Comparison of ENCODE assay signal across 8 cellular contexts in the genomic region with DNA sequence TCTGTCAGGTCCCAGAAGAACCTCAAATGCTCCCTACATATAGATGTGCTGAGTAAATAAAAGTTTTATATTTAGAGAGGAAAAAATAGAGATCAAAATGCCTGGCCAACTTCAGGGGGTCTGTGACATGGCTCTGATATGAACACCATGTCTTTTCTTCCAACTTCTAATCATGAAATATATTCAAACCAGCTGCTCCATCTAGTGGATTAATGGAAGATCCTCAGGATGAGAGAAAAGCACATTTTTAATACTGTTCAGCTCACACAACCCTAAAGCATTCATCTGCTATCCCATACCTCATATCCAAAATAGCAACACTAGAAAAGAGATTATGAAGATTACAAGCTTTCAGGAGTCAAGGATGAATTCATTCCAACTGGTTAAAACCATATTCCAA. TPM values are rescaled to one million over a fixed set of nuclear protein-coding genes. Genes with fewer than 3 reads are reported as not detected.
A peak's percentile ranks its signal among the peaks of the same experiment; 100 is the strongest.
DNase-seq lines count a peak whose midpoint lies in the region; ATAC-seq, FAIRE-seq and TF ChIP-seq lines count a peak whose summit lies in the region.

No MANE protein-coding gene starts in this region.

- H3K27ac ChIP-seq in A549 (peak overlapping the region in 1 of 2 experiments; percentile 57; a peak in 2 of 6 replicates), OCI-LY7 (ENCODE audit: low read depth, low read length, poor library complexity, severe bottlenecking) (no peak overlapping the region), endothelial cell of umbilical vein (ENCODE audit: insufficient read depth, low read depth, low read length) (no peak overlapping the region)
- H3K27ac ChIP-seq in naive thymus-derived CD4-positive, alpha-beta T cell (ENCODE audit: low read depth, low read length) = no peak overlapping the region

- peak overlapping the region in 2 of 10 donors; percentile 2 for H3K4me3 Mint-ChIP-seq in naive thymus-derived CD4-positive, alpha-beta T cell

- H3K27me3 Mint-ChIP-seq in naive thymus-derived CD4-positive, alpha-beta T cell = peaks cover 0 to 9% (median 0%) of the 10 kb centered on the region in 5 donors

- H3K79me2 ChIP-seq in OCI-LY7 (ENCODE audit: insufficient read depth, low read depth, low read length) (no peaks in the 10 kb centered on the region), endothelial cell of umbilical vein (ENCODE audit: control insufficient read depth, insufficient read depth, low read length) (no peaks in the 10 kb centered on the region)

- peaks cover 0 to 9% (median 1%) of the 10 kb centered on the region in 11 donors for H3K9me3 Mint-ChIP-seq in naive thymus-derived CD4-positive, alpha-beta T cell

- H3K4me2 ChIP-seq in A549 = peak overlapping the region; percentile 37; the same call in 1 of the 3 replicates
- no peak overlapping the region for H3K4me2 ChIP-seq in OCI-LY7 (ENCODE audit: low read length)
- H3K4me2 ChIP-seq in endothelial cell of umbilical vein (ENCODE audit: insufficient read depth, low read length) = no peak overlapping the region

- H3K9me2 ChIP-seq in OCI-LY7 (ENCODE audit: insufficient read depth, low read length) = no peaks in the 10 kb centered on the region

- H3K9me3 ChIP-seq in A549 (peaks cover 4% of the 10 kb centered on the region; the same call in 1 of the 3 replicates), OCI-LY7 (ENCODE audit: low read length) (no peaks in the 10 kb centered on the region; the same call in 1 of the 2 replicates), endothelial cell of umbilical vein (replicated peaks; ENCODE audit: control insufficient read depth, insufficient read depth, low read length) (no peaks in the 10 kb centered on the region)
- H3K9me3 ChIP-seq in naive thymus-derived CD4-positive, alpha-beta T cell (ENCODE audit: control insufficient read depth in 2 of 3, low read length in 3 of 3) = no peaks in the 10 kb centered on the region

- ATAC-seq in A549 (peak; percentile 78 to 80; a peak in 5 of 6 replicates), GM19351 (IDR thresholded peaks at IDR 0.05; ENCODE audit: unreplicated experiment) (peak; percentile 55), GM18873 (IDR thresholded peaks at IDR 0.05; ENCODE audit: low FRiP score, unreplicated experiment) (no peak), HG02970 (IDR thresholded peaks at IDR 0.05; ENCODE audit: low FRiP score, unreplicated experiment) (no peak)
- ATAC-seq in naive thymus-derived CD4-positive, alpha-beta T cell = peak; percentile 69

- H3K27ac Mint-ChIP-seq in naive thymus-derived CD4-positive, alpha-beta T cell = peak overlapping the region in 6 of 9 donors; percentile 0 to 81 (median 18)

- TF ChIP-seq POLR2A in A549 (IDR thresholded peaks at IDR 0.05; ENCODE audit: low read length) (no peak), endothelial cell of umbilical vein (IDR thresholded peaks at IDR 0.05; ENCODE audit: low read depth, low read length) (no peak)

- peaks cover 16% of the 10 kb centered on the region for H3K4me1 ChIP-seq in A549
- no peaks in the 10 kb centered on the region for H3K4me1 ChIP-seq in OCI-LY7 (ENCODE audit: insufficient read depth, low read length, poor library complexity, severe bottlenecking)
- peaks cover 8% of the 10 kb centered on the region for H3K4me1 ChIP-seq in endothelial cell of umbilical vein (ENCODE audit: control insufficient read depth, extremely low read depth, insufficient read depth, low read length)
- peaks cover 0 to 15% of the 10 kb centered on the region in 2 donors for H3K4me1 ChIP-seq in naive thymus-derived CD4-positive, alpha-beta T cell (ENCODE audit: control insufficient read depth in 2 of 2, insufficient read depth in 2 of 2, low read length in 2 of 2)

- no peak overlapping the region for H3K9ac ChIP-seq in endothelial cell of umbilical vein (replicated peaks; ENCODE audit: extremely low read depth, insufficient read depth, low read length)

- POLR2A ChIA-PET in A549 (lab: Yijun Ruan, JAX) = no interaction called here
- POLR2A ChIA-PET in OCI-LY7 (lab: Charles Lee) = no interaction called here
- POLR2A ChIA-PET in endothelial cell of umbilical vein (lab: Charles Lee) = no interaction called here
- POLR2A ChIA-PET in naive thymus-derived CD4-positive, alpha-beta T cell (lab: Charles Lee) = interaction anchor here (0.7 to 1.4 kb wide), 7 partner anchors 9 to 165 kb away, joined by 3 to 7 read pairs (median 3); no protein-coding TSS in a partner anchor

- no peak overlapping the region for H3K4me3 ChIP-seq in A549
- H3K4me3 ChIP-seq in OCI-LY7 (ENCODE audit: low read depth, low read length, poor library complexity, severe bottlenecking) = no peak overlapping the region
- no peak overlapping the region for H3K4me3 ChIP-seq in endothelial cell of umbilical vein (replicated peaks in 1 of 3; ENCODE audit: insufficient read depth in 1 of 3, low read depth in 1 of 3, low read length in 3 of 3)
- H3K4me3 ChIP-seq in naive thymus-derived CD4-positive, alpha-beta T cell (ENCODE audit: low read length) = no peak overlapping the region

- H2AFZ ChIP-seq in OCI-LY7 (ENCODE audit: low read length) = no peak overlapping the region
- no peak overlapping the region for H2AFZ ChIP-seq in endothelial cell of umbilical vein (ENCODE audit: low read depth, low read length)

- FAIRE-seq in A549 (lab: Jason Lieb, UNC) (no peak), endothelial cell of umbilical vein (lab: Jason Lieb, UNC) (peak; percentile 67)

- H4K20me1 ChIP-seq in OCI-LY7 (ENCODE audit: insufficient read depth, low read length) (no peaks in the 10 kb centered on the region), endothelial cell of umbilical vein (replicated peaks; ENCODE audit: control insufficient read depth, extremely low read depth, insufficient read depth, low read length) (no peaks in the 10 kb centered on the region)

- peak in 1 of 2 experiments; percentile 23 for DNase-seq in A549 (ENCODE audit: low read depth in 1 of 2, low spot score in 1 of 2)
- peak; percentile 37 for DNase-seq in OCI-LY7 (ENCODE audit: low spot score)
- peak; percentile 59 for DNase-seq in endothelial cell of umbilical vein (ENCODE audit: low read depth, low spot score)
- DNase-seq in naive thymus-derived CD4-positive, alpha-beta T cell = peak in 5 of 9 donors; percentile 33 to 53 (median 41)
- DNase-seq in activated CD4-positive, alpha-beta T cell treated with anti-CD3 and anti-CD28 coated beads, Interleukin-2, amount 50 U/mL, for 48 hours = no peak

- CTCF ChIA-PET in A549 (lab: Yijun Ruan, JAX) (interaction anchor here (0.8 to 2.3 kb wide), 18 partner anchors 10 to 195 kb away, joined by 3 to 16 read pairs (median 4); no protein-coding TSS in a partner anchor), OCI-LY7 (lab: Charles Lee; ENCODE audit: unreplicated experiment) (no interaction called here), endothelial cell of umbilical vein (lab: Charles Lee) (interaction anchor here (0.6 to 5.3 kb wide), 38 partner anchors 9 to 232 kb away, joined by 3 to 50 read pairs (median 4); partner anchors contain the start of gene DOCK9)
- CTCF ChIA-PET in naive thymus-derived CD4-positive, alpha-beta T cell (lab: Charles Lee) = interaction anchor here (0.6 to 1.5 kb wide), 14 partner anchors 10 to 602 kb away, joined by 3 to 6 read pairs (median 3); no protein-coding TSS in a partner anchor

- H3K9me1 ChIP-seq in endothelial cell of umbilical vein (replicated peaks; ENCODE audit: control insufficient read depth, extremely low read depth, insufficient read depth, low read length) = no peaks in the 10 kb centered on the region

- H3K36me3 ChIP-seq in OCI-LY7 (ENCODE audit: insufficient read depth, low read length) (no peaks in the 10 kb centered on the region; the same call in 1 of the 2 replicates), endothelial cell of umbilical vein (ENCODE audit: control insufficient read depth in 2 of 2, extremely low read depth in 1 of 2, insufficient read depth in 2 of 2, low read length in 2 of 2) (no peaks in the 10 kb centered on the region)
- no peaks in the 10 kb centered on the region for H3K36me3 ChIP-seq in naive thymus-derived CD4-positive, alpha-beta T cell (ENCODE audit: control insufficient read depth in 2 of 3, insufficient read depth in 3 of 3, low read length in 3 of 3)

- TF ChIP-seq RAD21 in A549 (conservative IDR thresholded peaks at IDR 0.05 in 1 of 2, IDR thresholded peaks at IDR 0.05 in 1 of 2) = peak; percentile 64 to 67

- H3K27me3 ChIP-seq in endothelial cell of umbilical vein (ENCODE audit: control insufficient read depth in 2 of 2, insufficient read depth in 2 of 2, low read length in 2 of 2) = no peaks in the 10 kb centered on the region
- no peaks in the 10 kb centered on the region for H3K27me3 ChIP-seq in naive thymus-derived CD4-positive, alpha-beta T cell (ENCODE audit: control insufficient read depth in 2 of 2, insufficient read depth in 2 of 2, low read length in 2 of 2)

- no peak for TF ChIP-seq EP300 in A549 (IDR thresholded peaks at IDR 0.05)

- intact Hi-C loops in OCI-LY7 (cut with micrococcal nuclease; ENCODE audit: unreplicated experiment) (loop anchor here (1.0 kb wide), 1 partner anchor 165 kb away; no protein-coding TSS in a partner anchor), endothelial cell of umbilical vein (cut with micrococcal nuclease) (loop anchor here (1.0 to 10.0 kb wide), 7 partner anchors 56 to 231 kb away; partner anchors contain the start of gene DOCK9)
- intact Hi-C loops in naive thymus-derived CD4-positive, alpha-beta T cell (cut with micrococcal nuclease) = loop anchor here (1.0 to 5.0 kb wide), 7 partner anchors 12 to 587 kb away; no protein-coding TSS in a partner anchor

- dilution Hi-C loops in endothelial cell of umbilical vein (cut with MboI; ENCODE audit: extremely low pct_ligation_motif_present, low sequenced_read_pairs) = no loop called here

- H3K36me3 Mint-ChIP-seq in naive thymus-derived CD4-positive, alpha-beta T cell = peaks cover 4 to 35% (median 22%) of the 10 kb centered on the region in 5 donors

- TF ChIP-seq CTCF in A549 (IDR thresholded peaks at IDR 0.05) (peak; percentile 53), OCI-LY7 (conservative IDR thresholded peaks at IDR 0.05; ENCODE audit: low read length) (peak; percentile 69), endothelial cell of umbilical vein (IDR thresholded peaks at IDR 0.05; ENCODE audit: extremely low read depth in 1 of 2, insufficient read depth in 1 of 2, low read depth in 1 of 2, low read length in 2 of 2) (peak; percentile 29 to 38)

- H3K4me1 Mint-ChIP-seq in naive thymus-derived CD4-positive, alpha-beta T cell = peaks cover 18 to 66% (median 59%) of the 10 kb centered on the region in 7 donors

- BruUV-seq in OCI-LY7 (replicated peaks; lab: Mats Ljungman, UMichigan) (no TSS peak), endothelial cell of umbilical vein (replicated peaks; lab: Mats Ljungman, UMichigan) (no TSS peak)

RNA-seq across cellular contexts. Expression of gene DOCK9, which starts 56.0 kb away (rescaled TPM):
- polyA plus RNA-seq in A549 (2011; rRNA removed) (43.9 and 54.8 TPM in 2 replicates), A549 (2017; fragmentation: RNase III; extraction: RNeasy Plus Mini Kit Qiagen cat#74134 plus additional on column Dnase treatment) (34.0 to 36.2 TPM (median 34.7 TPM) in 3 replicates), endothelial cell of umbilical vein (129 and 147 TPM in 2 replicates)
- 24.0 and 29.5 TPM in 2 replicates for polyA plus RNA-seq in A549 (2012; cell fraction: cytosol; rRNA removed)
- 21.8 and 22.7 TPM in 2 replicates for polyA plus RNA-seq in A549 (2012; cell fraction: nucleus; rRNA removed)
- 61.2 and 75.1 TPM in 2 replicates for polyA minus RNA-seq in A549 (2011; rRNA and poly(A)+ RNA removed)
- 19.3 and 24.0 TPM in 2 replicates for total RNA-seq in OCI-LY7 (2014; rRNA removed; shearing (Covaris generic))
- total RNA-seq in OCI-LY7 (2022) (28.0 and 35.9 TPM in 2 replicates), endothelial cell of umbilical vein (323 and 334 TPM in 2 replicates)
- polyA plus RNA-seq in endothelial cell of umbilical vein (2011; cell fraction: cytosol; rRNA removed) = 157 and 160 TPM in 2 replicates
- polyA plus RNA-seq in endothelial cell of umbilical vein (2011; cell fraction: nucleus; rRNA removed) = 346 and 384 TPM in 2 replicates
- polyA plus RNA-seq in endothelial cell of umbilical vein (2012) = 202 and 235 TPM in 2 replicates
- polyA minus RNA-seq in endothelial cell of umbilical vein = 346 and 363 TPM in 2 replicates
- 17.8 TPM for polyA minus RNA-seq in endothelial cell of umbilical vein (2011; cell fraction: cytosol; rRNA and poly(A)+ RNA removed)
- polyA minus RNA-seq in endothelial cell of umbilical vein (2011; cell fraction: nucleus; rRNA and poly(A)+ RNA removed) = 536 and 739 TPM in 2 replicates
- total RNA-seq in naive thymus-derived CD4-positive, alpha-beta T cell = 100 to 1,000 TPM in 4 of 5 experiments, 10 to 100 TPM in 1; 75.1 to 214 (median 128) TPM
- polyA plus RNA-seq in naive thymus-derived CD4-positive, alpha-beta T cell = 10 to 100 TPM; 22.2 to 40.2 TPM

Comparison
In these comparisons a context has a peak if more than half of its experiments do, and no peak if none do; other contexts are left out.
1. ATAC-seq: peak in A549 (2 of 2), GM19351 (single experiment) and naive thymus-derived CD4-positive, alpha-beta T cell (single experiment); none in GM18873 (single experiment) and HG02970 (single experiment).
2. DNase-seq: peak in OCI-LY7 (single experiment), endothelial cell of umbilical vein (single experiment) and naive thymus-derived CD4-positive, alpha-beta T cell (5 of 9); none in activated CD4-positive, alpha-beta T cell treated with anti-CD3 and anti-CD28 coated beads, Interleukin-2, amount 50 U/mL, for 48 hours (0 of 2).
3. Peak in every context shown above with its lines, with median percentiles within 50 percentile points of each other: CTCF ChIP-seq.